8 cellular contexts compared by ENCODE assay signal in the genomic region with DNA sequence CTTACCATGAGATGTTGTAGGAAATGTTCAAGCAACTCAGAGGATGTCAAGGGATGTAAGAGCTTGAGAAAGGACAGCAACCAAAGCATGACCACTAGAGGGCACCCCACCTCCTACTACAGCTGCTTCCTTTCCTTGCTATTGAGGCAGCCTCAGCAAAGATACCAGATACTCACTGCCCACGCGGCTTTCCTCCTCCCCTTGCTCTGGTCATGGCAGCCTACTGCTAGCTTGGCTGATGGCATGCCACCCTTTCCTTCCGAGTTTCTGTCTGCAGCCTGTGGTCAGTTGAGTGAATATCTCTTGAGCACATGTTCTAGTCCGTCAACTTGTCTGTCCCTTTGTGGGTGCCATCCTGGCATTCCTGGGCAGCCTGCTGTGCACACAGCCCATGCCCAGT. TPM values are rescaled to one million over a fixed set of nuclear protein-coding genes. Genes with fewer than 3 reads are reported as not detected.
DNase-seq lines count a peak whose midpoint lies in the region; ATAC-seq and FAIRE-seq lines count a peak whose summit lies in the region.

No MANE protein-coding gene starts in this region.

- peak; percentile 81 for FAIRE-seq in endometrium (lab: Jason Lieb, UNC)

- peak; percentile 89 for DNase-seq in ELF-1 (ENCODE audit: low read depth, low spot score)
- DNase-seq in HUDEP-2 (lab: John Stamatoyannopoulos, UW; ENCODE audit: unreplicated experiment in 76 of 76) = peak in 72 of 76 experiments; percentile 2 to 83 (median 51)
- peak; percentile 60 for DNase-seq in NOMO-1 treated with dmso at 0.1 percent for 144 hours (lab: John Stamatoyannopoulos, UW; ENCODE audit: unreplicated experiment)
- peak; percentile 61 to 77 (median 62) for DNase-seq in activated CD8-positive, alpha-beta memory T cell treated with anti-CD3 and anti-CD28 coated beads for 48 hours (ENCODE audit: low read depth in 2 of 3, low spot score in 2 of 3)
- peak; percentile 89 for DNase-seq in mesenteric fat pad (ENCODE audit: low spot score)
- peak; percentile 75 to 76 for DNase-seq in stimulated activated CD8-positive, alpha-beta memory T cell treated with anti-CD3 and anti-CD28 coated beads, Interleukin-2, amount 100 ng/mL, for 1 hour (ENCODE audit: low read depth in 2 of 2)

- no peak for ATAC-seq in GM18868 (IDR thresholded peaks at IDR 0.05; ENCODE audit: unreplicated experiment)

RNA-seq across cellular contexts. Expression of a gene that starts 4.4 kb away (rescaled TPM):
- total RNA-seq in mesenteric fat pad = 0.96 TPM

RNA-seq across cellular contexts. Expression of a gene that starts 52.5 kb away (rescaled TPM):
- not detected for total RNA-seq in mesenteric fat pad

RNA-seq across cellular contexts. Expression of a gene that starts 56.8 kb away (rescaled TPM):
- 43.5 TPM for total RNA-seq in mesenteric fat pad
